21 cellular contexts compared by ENCODE assay signal in the genomic region with DNA sequence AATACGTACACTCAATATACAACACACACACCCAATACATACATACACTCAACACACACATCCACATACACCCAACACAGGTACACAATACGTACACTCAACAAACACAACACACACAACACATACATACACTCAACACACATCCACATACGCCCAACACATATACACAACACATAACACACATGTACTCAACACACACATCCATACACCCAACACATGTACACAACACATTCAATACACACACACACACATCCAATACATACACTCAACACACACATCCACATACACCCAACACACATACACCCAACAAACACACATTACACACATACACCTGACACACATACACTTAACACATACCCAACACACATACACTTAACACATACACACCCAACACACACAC.
DNase-seq lines count a peak whose midpoint lies in the region; ATAC-seq, FAIRE-seq and TF ChIP-seq lines count a peak whose summit lies in the region.
"Had no signal": no experiment of that assay in that cellular context is flagged by ENCODE, and none has a peak within 500 bp of the region (broad histone marks: within the 10 kb centered on the region; RNA-seq: fewer than 3 reads in every experiment).

No MANE protein-coding gene starts in this region.

- no peak overlapping the region for H3K9ac ChIP-seq in HepG2 (ENCODE audit: insufficient read depth, low read depth, low read length)
- no peak overlapping the region for H3K9ac ChIP-seq in GM12878 (ENCODE audit: control insufficient read depth, insufficient read depth, low read length)
- H3K9ac ChIP-seq: KMS-11 had no signal

- in situ Hi-C loops in HepG2 (cut with HindIII; ENCODE audit: extremely low pct_ligation_motif_present, low pct_unique_long_range_greater_than_20kb) (no loop called here), GM12878 (cut with MboI) (no loop called here)

- intact Hi-C loops in HepG2 (cut with micrococcal nuclease; ENCODE audit: unreplicated experiment) (no loop called here), right lobe of liver (cut with DNase I) (no loop called here), GM12878 (cut with micrococcal nuclease; ENCODE audit: unreplicated experiment) (no loop called here)

- TF ChIP-seq RAD21 in HepG2 (CRISPR knock-in tag; IDR thresholded peaks at IDR 0.05) = no peak
- TF ChIP-seq RAD21 in GM12878 (IDR thresholded peaks at IDR 0.05; ENCODE audit: insufficient read depth, low read depth, low read length) = no peak

- BruUV-seq in HepG2 (replicated peaks; lab: Mats Ljungman, UMichigan) = no TSS peak
- BruUV-seq in GM12878 (replicated peaks; lab: Mats Ljungman, UMichigan) = no TSS peak

- FAIRE-seq in HepG2 (lab: Jason Lieb, UNC) (peak; percentile 54), GM12878 (lab: Jason Lieb, UNC) (peak; percentile 75)

- TF ChIP-seq CTCF in HepG2 (CRISPR knock-in tag; IDR thresholded peaks at IDR 0.05) = no peak
- no peak for TF ChIP-seq CTCF in right lobe of liver (IDR thresholded peaks at IDR 0.05)
- no peak for TF ChIP-seq CTCF in GM12878 (IDR thresholded peaks at IDR 0.05 in 2 of 3, conservative IDR thresholded peaks at IDR 0.05 in 1 of 3; ENCODE audit: control insufficient read depth in 2 of 3, extremely low read depth in 1 of 3, insufficient read depth in 1 of 3, low read depth in 3 of 3, low read length in 3 of 3)

- H2AFZ ChIP-seq in HepG2 (ENCODE audit: low read length) (no peak overlapping the region), GM12878 (ENCODE audit: control insufficient read depth, low read depth, low read length) (no peak overlapping the region)

- H4K20me1 ChIP-seq in HepG2 (ENCODE audit: insufficient read depth, low read length) (no peaks in the 10 kb centered on the region), GM12878 (ENCODE audit: control insufficient read depth, insufficient read depth) (no peaks in the 10 kb centered on the region)

- POLR2A ChIA-PET in HepG2 (lab: Yijun Ruan, JAX) (no interaction called here), GM12878 (lab: Charles Lee) (no interaction called here)

- no peak overlapping the region for H3K27ac ChIP-seq in HepG2 (ENCODE audit: extremely low read length, insufficient read depth, low read length)
- no peak overlapping the region for H3K27ac ChIP-seq in right lobe of liver
- no peak overlapping the region for H3K27ac ChIP-seq in GM12878 (ENCODE audit: control insufficient read depth, insufficient read depth)
- peak overlapping the region; percentile 74 for H3K27ac ChIP-seq in mesodermal cell (ENCODE audit: low read depth, low read length, severe bottlenecking)
- H3K27ac ChIP-seq: 22Rv1, KMS-11, Peyer's patch had no signal

- SMC1A ChIA-PET in GM12878 (lab: Charles Lee; ENCODE audit: uncharacterized antibody, unreplicated experiment) = no interaction called here

- H3K4me3 ChIP-seq in HepG2 (replicated peaks in 1 of 3; ENCODE audit: insufficient read depth in 1 of 3, low read depth in 2 of 3, low read length in 3 of 3) (no peak overlapping the region), right lobe of liver (no peak overlapping the region), GM12878 (no peak overlapping the region), mesodermal cell (ENCODE audit: extremely low read depth, insufficient read depth, low read length, poor library complexity, severe bottlenecking) (no peak overlapping the region)
- H3K4me3 ChIP-seq: Peyer's patch had no signal

- TF ChIP-seq EP300 in HepG2 (IDR thresholded peaks at IDR 0.05; ENCODE audit: low read depth in 2 of 2, low read length in 2 of 2) (no peak), HepG2 (CRISPR knock-in tag; IDR thresholded peaks at IDR 0.05; ENCODE audit: borderline replicate concordance) (no peak), GM12878 (IDR thresholded peaks at IDR 0.05; ENCODE audit: borderline replicate concordance in 1 of 2, control insufficient read depth in 1 of 2, low read depth in 2 of 2, low read length in 2 of 2) (no peak)

- RAD21 ChIA-PET in GM12878 (lab: Charles Lee; ENCODE audit: unreplicated experiment) = no interaction called here

- WGBS in HepG2 (ENCODE audit: low lambda C conversion rate) = 98% methylated on average over 3 of the region's 3 CpGs
- WGBS in right lobe of liver (ENCODE audit: insufficient coverage, low coverage, low lambda C conversion rate, missing lambda C conversion rate) = 97% methylated on average over 3 of the region's 3 CpGs
- 100% methylated on average over 3 of the region's 3 CpGs for WGBS in GM12878 (ENCODE audit: insufficient coverage, insufficient replicate concordance, low lambda C conversion rate, missing lambda C conversion rate)
- WGBS in mesodermal cell (ENCODE audit: insufficient coverage in 2 of 2), 2 experiments = 85 to 95% methylated on average over 2 to 3 of the region's 3 CpGs

- H3K27me3 ChIP-seq in HepG2 (ENCODE audit: control insufficient read depth in 1 of 2, insufficient read depth in 2 of 2, low read length in 2 of 2) (no peaks in the 10 kb centered on the region), right lobe of liver (no peaks in the 10 kb centered on the region), GM12878 (replicated peaks in 1 of 2; ENCODE audit: control insufficient read depth in 2 of 2, insufficient read depth in 2 of 2, low read length in 1 of 2) (no peaks in the 10 kb centered on the region)
- H3K27me3 ChIP-seq: BE2C, Peyer's patch had no signal

- peaks cover 24 to 56% of the 10 kb centered on the region in 2 experiments for H3K36me3 ChIP-seq in HepG2 (replicated peaks in 1 of 2; ENCODE audit: control insufficient read depth in 1 of 2, insufficient read depth in 2 of 2, low read length in 2 of 2)
- no peaks in the 10 kb centered on the region for H3K36me3 ChIP-seq in right lobe of liver
- peaks cover 0 to 5% of the 10 kb centered on the region in 2 experiments; a peak in 3 of 4 replicates for H3K36me3 ChIP-seq in GM12878 (ENCODE audit: control insufficient read depth in 2 of 2, insufficient read depth in 2 of 2, low read length in 1 of 2)
- H3K36me3 ChIP-seq in mesodermal cell (ENCODE audit: control insufficient read depth, insufficient read depth, low read length) = peaks cover 35% of the 10 kb centered on the region
- H3K36me3 ChIP-seq: Peyer's patch had no signal

- DNase-seq in HepG2 (ENCODE audit: low spot score) (no peak), right lobe of liver (no peak), GM12878 (ENCODE audit: low read depth, low spot score) (no peak), NCI-H69 (lab: John Stamatoyannopoulos, UW) (no peak), erythroblast (lab: John Stamatoyannopoulos, UW) (no peak), middle frontal gyrus (ENCODE audit: extremely low spot score, low spot score) (no peak), SKM-1 treated with dmso at 0.1 percent for 144 hours (lab: John Stamatoyannopoulos, UW; ENCODE audit: unreplicated experiment) (no peak)
- DNase-seq: BE2C; CD4-positive, CD25-positive, alpha-beta regulatory T cell; COR-L47; GF-D8; NCI-H1436; NCI-H2029 treated with DMSO at 0.1 percent for 48 hours; NCI-H2171; NCI-H446; NK-92 treated with Interleukin-12 subunit alpha and Interleukin-12 subunit beta, amount 100 ng/mL, for 24 hours; Peyer's patch; SW 1271 had no signal

- H3K9me3 ChIP-seq in HepG2 (ENCODE audit: low read length) (no peaks in the 10 kb centered on the region), right lobe of liver (no peaks in the 10 kb centered on the region), GM12878 (replicated peaks; ENCODE audit: control insufficient read depth, insufficient read depth, low read length) (no peaks in the 10 kb centered on the region), mesodermal cell (ENCODE audit: control insufficient read depth, low read length) (no peaks in the 10 kb centered on the region)
- H3K9me3 ChIP-seq: BE2C, Peyer's patch had no signal

- H3K4me2 ChIP-seq in HepG2 (ENCODE audit: low read depth, low read length) (no peak overlapping the region), GM12878 (ENCODE audit: control insufficient read depth, insufficient read depth) (no peak overlapping the region)
- H3K4me2 ChIP-seq: KMS-11 had no signal

- CTCF ChIA-PET in HepG2 (lab: Yijun Ruan, JAX; ENCODE audit: low intra/inter-chr PET ratio, low total read pairs) = no interaction called here
- CTCF ChIA-PET in GM12878 (lab: Yijun Ruan, JAX) = no interaction called here

- TF ChIP-seq POLR2A in HepG2 (IDR thresholded peaks at IDR 0.05; ENCODE audit: insufficient read depth in 1 of 2, low read depth in 2 of 2, low read length in 2 of 2) = no peak
- TF ChIP-seq POLR2A in right lobe of liver (IDR thresholded peaks at IDR 0.05) = no peak
- no peak for TF ChIP-seq POLR2A in GM12878 (IDR thresholded peaks at IDR 0.05; ENCODE audit: low read depth, low read length)
- TF ChIP-seq POLR2A in erythroblast (IDR thresholded peaks at IDR 0.05; ENCODE audit: low read length) = no peak

- ATAC-seq in HepG2 = no peak
- no peak for ATAC-seq in right lobe of liver
- no peak for ATAC-seq in GM12878

- H3K79me2 ChIP-seq in HepG2 (ENCODE audit: insufficient read depth, low read length) (no peaks in the 10 kb centered on the region), GM12878 (ENCODE audit: control insufficient read depth, insufficient read depth, low read length) (no peaks in the 10 kb centered on the region)

- H3K4me1 ChIP-seq in HepG2 (ENCODE audit: insufficient read depth, low read length) (no peaks in the 10 kb centered on the region), right lobe of liver (no peaks in the 10 kb centered on the region), GM12878 (ENCODE audit: control insufficient read depth, insufficient read depth, low read length) (no peaks in the 10 kb centered on the region), mesodermal cell (ENCODE audit: control insufficient read depth, insufficient read depth, low read length, poor library complexity, severe bottlenecking) (peaks cover 26% of the 10 kb centered on the region)
- H3K4me1 ChIP-seq: BE2C, Peyer's patch had no signal

TF ChIP-seq in GM12878, 131 proteins besides CTCF, POLR2A, EP300 and RAD21:
- TF ChIP-seq, protein P1, sequence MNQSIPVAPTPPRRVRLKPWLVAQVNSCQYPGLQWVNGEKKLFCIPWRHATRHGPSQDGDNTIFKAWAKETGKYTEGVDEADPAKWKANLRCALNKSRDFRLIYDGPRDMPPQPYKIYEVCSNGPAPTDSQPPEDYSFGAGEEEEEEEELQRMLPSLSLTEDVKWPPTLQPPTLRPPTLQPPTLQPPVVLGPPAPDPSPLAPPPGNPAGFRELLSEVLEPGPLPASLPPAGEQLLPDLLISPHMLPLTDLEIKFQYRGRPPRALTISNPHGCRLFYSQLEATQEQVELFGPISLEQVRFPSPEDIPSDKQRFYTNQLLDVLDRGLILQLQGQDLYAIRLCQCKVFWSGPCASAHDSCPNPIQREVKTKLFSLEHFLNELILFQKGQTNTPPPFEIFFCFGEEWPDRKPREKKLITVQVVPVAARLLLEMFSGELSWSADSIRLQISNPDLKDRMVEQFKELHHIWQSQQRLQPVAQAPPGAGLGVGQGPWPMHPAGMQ (IDR thresholded peaks at IDR 0.05; ENCODE audit: borderline replicate concordance) = 0 out of 2 replicates have a peak, but pooled peaks have one; percentile 18
- TF ChIP-seq ZSCAN29 (IDR thresholded peaks at IDR 0.05) (no peak), HDGF (IDR thresholded peaks at IDR 0.05) (peak; percentile 69; the same call in 1 of the 2 replicates)
